Comparison of ENCODE assay signal across 1 cellular context in genomic region chr10:5828725-5829124, GRCh38.
TF ChIP-seq lines count a peak whose summit lies in the region.

No MANE protein-coding gene starts in this region.

TF ChIP-seq in HepG2, 621 proteins besides CTCF, POLR2A, EP300 and RAD21:
- TF ChIP-seq MAX (IDR thresholded peaks at IDR 0.05) (0 out of 2 replicates have a peak, but pooled peaks have one; percentile 28), SALL1 (CRISPR knock-in tag; IDR thresholded peaks at IDR 0.05) (peak; percentile 64), PITX1 (CRISPR knock-in tag; IDR thresholded peaks at IDR 0.05) (no peak), ZNF687 (CRISPR knock-in tag; IDR thresholded peaks at IDR 0.05) (peak; percentile 53), PRDM15 (CRISPR knock-in tag; IDR thresholded peaks at IDR 0.05) (no peak), ZSCAN21 (CRISPR knock-in tag; IDR thresholded peaks at IDR 0.05; ENCODE audit: borderline replicate concordance) (0 out of 2 replicates have a peak, but pooled peaks have one; percentile 30)
